Comparison of ENCODE assay signal across 22 cellular contexts in genomic region chr10:95821766-95822165, GRCh38.
DNase-seq lines count a peak whose midpoint lies in the region; ATAC-seq and TF ChIP-seq lines count a peak whose summit lies in the region.
"Had no signal": no experiment of that assay in that cellular context is flagged by ENCODE, and none has a peak within 500 bp of the region (broad histone marks: within the 10 kb centered on the region; RNA-seq: fewer than 3 reads in every experiment).

No MANE protein-coding gene starts in this region.

- no peak for TF ChIP-seq CTCF in GM13976 (IDR thresholded peaks at IDR 0.05; ENCODE audit: borderline replicate concordance, control extremely low read depth, extremely low read depth, insufficient read depth, missing control alignments)

- H3K27me3 Mint-ChIP-seq in IgD-negative memory B cell (no peaks in the 10 kb centered on the region), memory B cell (no peaks in the 10 kb centered on the region)

- peak overlapping the region; percentile 10 to 81 (median 69) for H3K27ac Mint-ChIP-seq in IgD-negative memory B cell
- peak overlapping the region; percentile 35 for H3K27ac Mint-ChIP-seq in memory B cell
- H3K27ac Mint-ChIP-seq: CD8-positive, alpha-beta T cell; type B pancreatic cell had no signal

- no peaks in the 10 kb centered on the region for H3K9me3 Mint-ChIP-seq in IgD-negative memory B cell
- H3K9me3 Mint-ChIP-seq in memory B cell: no peaks in the 10 kb centered on the region
- H3K9me3 Mint-ChIP-seq: CD8-positive, alpha-beta T cell; type B pancreatic cell had no signal

- DNase-seq in GF-D8 (lab: John Stamatoyannopoulos, UW) (peak; percentile 39), OCI-M1 (lab: John Stamatoyannopoulos, UW) (peak; percentile 11), memory B cell (ENCODE audit: low spot score in 2 of 2) (no peak), NCI-H2107 (lab: John Stamatoyannopoulos, UW) (no peak), GM13976 (ENCODE audit: low spot score) (no peak)
- no peak for DNase-seq in stimulated activated CD4-positive, alpha-beta T cell treated with anti-CD3 and anti-CD28 coated beads, Interleukin-2, amount 100 ng/mL, for 48 hours
- no peak for DNase-seq in stimulated activated CD4-positive, alpha-beta T cell treated with anti-CD3 and anti-CD28 coated beads, Interleukin-4, amount 100 ng/mL, for 4 hours
- DNase-seq: activated CD4-positive, alpha-beta T cell treated with anti-CD3 and anti-CD28 coated beads for 1 hour; activated naive CD4-positive, alpha-beta T cell treated with anti-CD3 and anti-CD28 coated beads, Interleukin-2, amount 50 U/mL, for 16 hours; aorta; CD8-positive, alpha-beta T cell; dermis blood vessel endothelial cell; GOT3; NCI-H1048; NCI-H187; NCI-H526 treated with DMSO at 0.1 percent for 48 hours; PC-3 had no signal

- H3K4me1 Mint-ChIP-seq in IgD-negative memory B cell: peaks cover 33 to 42% (median 36%) of the 10 kb centered on the region in 3 donors
- peaks cover 44% of the 10 kb centered on the region for H3K4me1 Mint-ChIP-seq in memory B cell

- H3K36me3 Mint-ChIP-seq in IgD-negative memory B cell: peaks cover 10% of the 10 kb centered on the region
- peaks cover 21% of the 10 kb centered on the region for H3K36me3 Mint-ChIP-seq in memory B cell
- H3K36me3 Mint-ChIP-seq: CD8-positive, alpha-beta T cell; type B pancreatic cell had no signal

- ATAC-seq in memory B cell (ENCODE audit: low read depth): no peak
- ATAC-seq: CD8-positive, alpha-beta T cell; PC-3; Right ventricle myocardium inferior; sciatic nerve had no signal

- H3K4me3 Mint-ChIP-seq in IgD-negative memory B cell (peak overlapping the region in 3 of 4 donors; percentile 24 to 81 (median 74)), memory B cell (peak overlapping the region; percentile 17)
- H3K4me3 Mint-ChIP-seq: CD8-positive, alpha-beta T cell; neural crest cell; type B pancreatic cell had no signal

- in situ Hi-C loops in GM13976 (cut with MboI; ENCODE audit: low sequenced_read_pairs, unreplicated experiment): no loop called here

Comparison
In these comparisons a context has a peak if more than half of its experiments do, and no peak if none do; other contexts are left out.
1. DNase-seq: peak in GF-D8 (single experiment) and OCI-M1 (single experiment); none in memory B cell (0 of 2), stimulated activated CD4-positive, alpha-beta T cell treated with anti-CD3 and anti-CD28 coated beads, Interleukin-2, amount 100 ng/mL, for 48 hours (0 of 2), NCI-H2107 (single experiment), GM13976 (single experiment) and stimulated activated CD4-positive, alpha-beta T cell treated with anti-CD3 and anti-CD28 coated beads, Interleukin-4, amount 100 ng/mL, for 4 hours (0 of 2).